ENCODE assay signal across 1 cellular context in genomic region chr17:58006924-58007780, GRCh38.
TF ChIP-seq lines count a peak whose summit lies in the region.

Gene SRSF1 (minus strand): TSS chr17:58007246. CDS start chr17:58007137, 109 bp downstream.

TF ChIP-seq in SK-N-SH, 30 proteins besides CTCF, POLR2A, EP300 and RAD21 (continued from another document):
- TF ChIP-seq USF2 (IDR thresholded peaks at IDR 0.05; ENCODE audit: borderline replicate concordance, low read depth, low read length) (no peak; the same call in 1 of the 2 replicates), ZBTB33 (IDR thresholded peaks at IDR 0.05; ENCODE audit: borderline replicate concordance, low read depth) (peak; percentile 86), RXRA (IDR thresholded peaks at IDR 0.05; ENCODE audit: borderline replicate concordance, low read depth) (no peak), RCOR1 (IDR thresholded peaks at IDR 0.05; ENCODE audit: low read length) (peak; percentile 34; the same call in 1 of the 2 replicates)
